8 cellular contexts compared by ENCODE assay signal in genomic region chr3:115512565-115513410, GRCh38.
A peak's percentile ranks its signal among the peaks of the same experiment; 100 is the strongest.
DNase-seq lines count a peak whose midpoint lies in the region; ATAC-seq and TF ChIP-seq lines count a peak whose summit lies in the region.

No MANE protein-coding gene starts in this region.

- H3K4me3 ChIP-seq in WI38 (ENCODE audit: low read depth, low read length) (peak overlapping the region; percentile 56), epithelial cell of proximal tubule (ENCODE audit: low read depth, low read length) (peak overlapping the region; percentile 63), mucosa of rectum (ENCODE audit: low read length in 2 of 2) (peak overlapping the region; percentile 45 to 65), upper lobe of right lung (peak overlapping the region; percentile 47)

- ATAC-seq in upper lobe of right lung, result peak; percentile 53
- no peak for ATAC-seq in esophagus mucosa

- H3K4me1 ChIP-seq in mucosa of rectum (ENCODE audit: control insufficient read depth in 2 of 2, insufficient read depth in 2 of 2, low read length in 2 of 2), result no peaks in the 10 kb centered on the region
- no peaks in the 10 kb centered on the region for H3K4me1 ChIP-seq in upper lobe of right lung

- TF ChIP-seq CTCF in WI38 (IDR thresholded peaks at IDR 0.05; ENCODE audit: low read depth, low read length) (no peak), epithelial cell of proximal tubule (conservative IDR thresholded peaks at IDR 0.05; ENCODE audit: low read depth, low read length) (no peak), upper lobe of right lung (IDR thresholded peaks at IDR 0.05) (no peak)

- peak overlapping the region in 1 of 2 donors; percentile 23 for H3K9ac ChIP-seq in mucosa of rectum (ENCODE audit: low read depth in 1 of 2, low read length in 2 of 2)

- H3K36me3 ChIP-seq in mucosa of rectum (ENCODE audit: control insufficient read depth in 2 of 2, insufficient read depth in 2 of 2, low read length in 2 of 2) (no peaks in the 10 kb centered on the region), upper lobe of right lung (no peaks in the 10 kb centered on the region)

- H3K27ac ChIP-seq in mucosa of rectum (ENCODE audit: low read depth in 2 of 2, low read length in 2 of 2), result no peak overlapping the region
- H3K27ac ChIP-seq in upper lobe of right lung, result no peak overlapping the region

- DNase-seq in NCI-H2081 (lab: John Stamatoyannopoulos, UW) (peak; percentile 51 to 79), NCI-H2081 treated with DMSO at 0.1 percent for 48 hours (lab: John Stamatoyannopoulos, UW) (no peak), NCI-H1417 treated with DMSO at 0.1 percent for 48 hours (lab: John Stamatoyannopoulos, UW) (peak; percentile 42), epithelial cell of proximal tubule (ENCODE audit: low read depth) (no peak), upper lobe of right lung (peak; percentile 69)

- intact Hi-C loops in upper lobe of right lung (cut with DNase I), result no loop called here

- peaks cover 2 to 3% of the 10 kb centered on the region in 2 donors for H3K27me3 ChIP-seq in mucosa of rectum (ENCODE audit: control insufficient read depth in 2 of 2, insufficient read depth in 2 of 2, low read length in 2 of 2)
- no peaks in the 10 kb centered on the region for H3K27me3 ChIP-seq in upper lobe of right lung

- H3K9me3 ChIP-seq in mucosa of rectum (ENCODE audit: control insufficient read depth in 2 of 2, low read length in 2 of 2) (no peaks in the 10 kb centered on the region), upper lobe of right lung (no peaks in the 10 kb centered on the region)

Comparison
In these comparisons a context has a peak if more than half of its experiments do, and no peak if none do; other contexts are left out.
1. DNase-seq: peak in NCI-H2081 (2 of 2), NCI-H1417 treated with DMSO at 0.1 percent for 48 hours (single experiment) and upper lobe of right lung (single experiment); none in NCI-H2081 treated with DMSO at 0.1 percent for 48 hours (single experiment) and epithelial cell of proximal tubule (single experiment).
2. Peak in every context shown above with its lines, with median percentiles within 50 percentile points of each other: H3K4me3 ChIP-seq.